In the genomic region with DNA sequence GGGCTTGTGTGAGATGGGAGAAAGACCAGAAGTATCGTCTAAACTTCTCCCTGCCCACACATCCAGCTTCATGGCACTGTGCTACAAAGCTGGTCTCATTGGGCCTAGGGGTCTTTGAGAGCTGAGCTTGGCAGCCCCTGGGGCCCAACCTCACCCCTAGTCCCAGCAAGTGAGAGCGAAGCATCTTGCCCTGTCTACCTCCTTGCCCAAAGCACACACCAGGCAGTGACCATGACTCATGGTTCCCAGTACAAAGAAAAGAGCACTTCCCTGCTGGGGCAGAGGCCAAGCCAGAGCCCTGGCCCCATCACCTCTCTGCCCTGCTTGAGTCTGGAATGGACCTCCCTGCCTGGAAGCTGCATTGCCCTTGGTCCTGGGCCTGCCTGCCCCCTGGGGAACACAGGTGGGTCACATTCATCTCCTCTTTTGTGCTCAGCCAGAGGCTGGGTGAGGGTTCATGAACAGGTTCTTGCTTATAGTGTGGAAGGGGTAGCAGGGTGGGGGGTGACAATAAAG, we compare ENCODE assay signal across 10 cellular contexts. TPM values are rescaled to one million over a fixed set of nuclear protein-coding genes. Genes with fewer than 3 reads are reported as not detected.
DNase-seq lines count a peak whose midpoint lies in the region; ATAC-seq, FAIRE-seq and TF ChIP-seq lines count a peak whose summit lies in the region.
"Had no signal": no experiment of that assay in that cellular context is flagged by ENCODE, and none has a peak within 500 bp of the region (broad histone marks: within the 10 kb centered on the region; RNA-seq: fewer than 3 reads in every experiment).

No MANE protein-coding gene starts in this region.

- no peaks in the 10 kb centered on the region for H3K9me3 Mint-ChIP-seq in mesothelial cell of epicardium

- H3K9ac ChIP-seq in IMR-90 (ENCODE audit: low read depth, low read length) (no peak overlapping the region), GM12878 (ENCODE audit: control insufficient read depth, insufficient read depth, low read length) (no peak overlapping the region; the same call in 1 of the 2 replicates)

- H4K91ac ChIP-seq in IMR-90 (ENCODE audit: insufficient read depth, low read depth, low read length), result peak overlapping the region; percentile 77

- H3K4me2 ChIP-seq in IMR-90 (ENCODE audit: low read depth, low read length) (0 out of 2 replicates have a peak overlapping the region, but pooled peaks have one; percentile 33), GM12878 (ENCODE audit: control insufficient read depth, insufficient read depth) (peak overlapping the region; percentile 98)

- H3K27ac ChIP-seq in IMR-90 (ENCODE audit: insufficient read depth, low read length) (no peak overlapping the region), GM12878 (ENCODE audit: control insufficient read depth, insufficient read depth) (no peak overlapping the region), brain microvascular endothelial cell (no peak overlapping the region)

- H3K36me3 Mint-ChIP-seq in mesothelial cell of epicardium, result no peaks in the 10 kb centered on the region

- peaks cover 0 to 34% of the 10 kb centered on the region in 2 experiments; a peak in 3 of 4 replicates for H3K79me1 ChIP-seq in IMR-90 (ENCODE audit: low read depth in 1 of 2, low read length in 2 of 2)

- H2AFZ ChIP-seq in IMR-90 (replicated peaks; ENCODE audit: low read length, poor library complexity) (peak overlapping the region; percentile 53), GM12878 (ENCODE audit: control insufficient read depth, low read depth, low read length) (no peak overlapping the region)

- H3K56ac ChIP-seq in IMR-90 (ENCODE audit: extremely low read depth, insufficient read depth, low read length), result no peak overlapping the region

- H2BK120ac ChIP-seq in IMR-90 (ENCODE audit: low read depth, low read length), result 0 out of 2 replicates have a peak overlapping the region, but pooled peaks have one; percentile 90

- RAD21 ChIA-PET in GM12878 (lab: Charles Lee; ENCODE audit: unreplicated experiment), result interaction anchor here (1.0 to 1.4 kb wide), 5 partner anchors 13 to 665 kb away, joined by 3 to 8 read pairs (median 4); a partner anchor contains a TSS

- H2BK20ac ChIP-seq in IMR-90 (ENCODE audit: low read depth, low read length), result no peak overlapping the region

- FAIRE-seq in GM12878 (lab: Jason Lieb, UNC), result no peak
- FAIRE-seq: islet of Langerhans had no signal

- no peak overlapping the region for H3K18ac ChIP-seq in IMR-90 (ENCODE audit: low read depth, low read length)

- ATAC-seq in IMR-90 (ENCODE audit: low read depth), result peak; percentile 12; the same call in 1 of the 2 replicates
- ATAC-seq in GM12878, result peak; percentile 17
- no peak for ATAC-seq in HG02678 (IDR thresholded peaks at IDR 0.05; ENCODE audit: unreplicated experiment)

- intact Hi-C loops in IMR-90 (cut with micrococcal nuclease) (no loop called here), GM12878 (cut with micrococcal nuclease; ENCODE audit: unreplicated experiment) (no loop called here)

- no peak overlapping the region for H2BK15ac ChIP-seq in IMR-90 (ENCODE audit: low read depth, low read length)

- no TSS peak for BruUV-seq in IMR-90 (replicated peaks; lab: Mats Ljungman, UMichigan)
- no TSS peak for BruUV-seq in GM12878 (replicated peaks; lab: Mats Ljungman, UMichigan)

- SMC1A ChIA-PET in GM12878 (lab: Charles Lee; ENCODE audit: uncharacterized antibody, unreplicated experiment), result interaction anchor here (0.6 to 2.7 kb wide), 4 partner anchors 10 to 128 kb away, joined by 3 to 9 read pairs (median 4); no protein-coding TSS in a partner anchor

- WGBS in IMR-90 (ENCODE audit: extremely low coverage in 2 of 2, insufficient read length in 1 of 2), 2 experiments, result 100% methylated on average over 1 of the region's 2 CpGs; no CpG with 5 or more reads in 1 of the 2 experiments
- 92% methylated on average over 2 of the region's 2 CpGs for WGBS in GM12878 (ENCODE audit: insufficient coverage, insufficient replicate concordance, low lambda C conversion rate, missing lambda C conversion rate)

- H4K8ac ChIP-seq in IMR-90 (ENCODE audit: low read depth in 2 of 2, low read length in 2 of 2), result peak overlapping the region; percentile 93 to 94

- H3K4me3 Mint-ChIP-seq in mesothelial cell of epicardium, result peak overlapping the region; percentile 85

- TF ChIP-seq POLR2A in IMR-90 (IDR thresholded peaks at IDR 0.05; ENCODE audit: low read depth, low read length) (no peak), GM12878 (IDR thresholded peaks at IDR 0.05; ENCODE audit: low read depth, low read length) (no peak)

- H3K4me3 ChIP-seq in IMR-90 (ENCODE audit: insufficient read depth, low read depth, low read length) (no peak overlapping the region), GM12878 (no peak overlapping the region), brain microvascular endothelial cell (ENCODE audit: low read depth, low read length) (no peak overlapping the region)

- H2BK5ac ChIP-seq in IMR-90 (ENCODE audit: low read depth, low read length, poor library complexity, severe bottlenecking), result no peak overlapping the region

- H3K79me2 ChIP-seq in GM12878 (ENCODE audit: control insufficient read depth, insufficient read depth, low read length), result no peaks in the 10 kb centered on the region

- peaks cover 27% of the 10 kb centered on the region for H3K4me1 ChIP-seq in IMR-90 (ENCODE audit: control insufficient read depth, insufficient read depth, low read length)
- H3K4me1 ChIP-seq in GM12878 (ENCODE audit: control insufficient read depth, insufficient read depth, low read length), result peaks cover 13% of the 10 kb centered on the region

- POLR2A ChIA-PET in IMR-90 (lab: Charles Lee; ENCODE audit: unreplicated experiment), result no interaction called here
- POLR2A ChIA-PET in GM12878 (lab: Charles Lee), result interaction anchor here (0.8 to 3.1 kb wide), 5 partner anchors 12 to 127 kb away, joined by 3 to 15 read pairs (median 3); no protein-coding TSS in a partner anchor
- POLR2A ChIA-PET in HEK293T (lab: Yijun Ruan, JAX), result interaction anchor here (1.0 to 2.5 kb wide), 4 partner anchors 11 to 76 kb away, joined by 3 to 10 read pairs (median 5); a partner anchor contains a TSS

- peak overlapping the region; percentile 72 for H3K4ac ChIP-seq in IMR-90 (ENCODE audit: low read depth, low read length)

- peak overlapping the region; percentile 93 for H2AK5ac ChIP-seq in IMR-90 (ENCODE audit: low read depth, low read length)

- DNase-seq in AG08396 (ENCODE audit: low spot score), result peak; percentile 68
- no peak for DNase-seq in IMR-90
- no peak for DNase-seq in GM12878 (ENCODE audit: low read depth, low spot score)
- DNase-seq in mesothelial cell of epicardium (ENCODE audit: low spot score in 2 of 2, unreplicated experiment in 2 of 2), result no peak
- no peak for DNase-seq in HEK293T (ENCODE audit: extremely low spot score)
- no peak for DNase-seq in COR-L47 (lab: John Stamatoyannopoulos, UW)
- DNase-seq in brain microvascular endothelial cell, result no peak
- DNase-seq: SHP77 treated with DMSO at 0.1 percent for 48 hours had no signal

- H3K4me1 Mint-ChIP-seq in mesothelial cell of epicardium, result peaks cover 72% of the 10 kb centered on the region

- peak overlapping the region; percentile 87; the same call in 1 of the 2 replicates for H3K23ac ChIP-seq in IMR-90 (ENCODE audit: low read depth, low read length)

- CTCF ChIA-PET in IMR-90 (lab: Yijun Ruan, JAX), result interaction anchor here (1.2 kb wide), 1 partner anchor 16 kb away, joined by 3 read pairs; no protein-coding TSS in a partner anchor
- CTCF ChIA-PET in GM12878 (lab: Yijun Ruan, JAX), result interaction anchor here (0.9 to 3.1 kb wide), 7 partner anchors 15 to 113 kb away, joined by 3 to 12 read pairs (median 6); no protein-coding TSS in a partner anchor
- CTCF ChIA-PET in HEK293T (lab: Yijun Ruan, JAX), result interaction anchor here (0.7 to 1.8 kb wide), 3 partner anchors 17 to 138 kb away, joined by 3 to 7 read pairs (median 4); no protein-coding TSS in a partner anchor

- TF ChIP-seq CTCF in IMR-90 (conservative IDR thresholded peaks at IDR 0.05; ENCODE audit: low read depth, low read length), result no peak
- TF ChIP-seq CTCF in GM12878 (IDR thresholded peaks at IDR 0.05 in 2 of 3, conservative IDR thresholded peaks at IDR 0.05 in 1 of 3; ENCODE audit: control insufficient read depth in 2 of 3, extremely low read depth in 1 of 3, insufficient read depth in 1 of 3, low read depth in 3 of 3, low read length in 3 of 3), result no peak
- TF ChIP-seq CTCF in mesothelial cell of epicardium (IDR thresholded peaks at IDR 0.05; ENCODE audit: unreplicated experiment), result no peak
- no peak for TF ChIP-seq CTCF in brain microvascular endothelial cell (IDR thresholded peaks at IDR 0.05; ENCODE audit: low read depth, low read length, missing control alignments)

- no peaks in the 10 kb centered on the region for H3K9me3 ChIP-seq in IMR-90 (ENCODE audit: control insufficient read depth, insufficient read depth, low read length)
- H3K9me3 ChIP-seq in GM12878 (replicated peaks; ENCODE audit: control insufficient read depth, insufficient read depth, low read length), result no peaks in the 10 kb centered on the region

- H3K27me3 Mint-ChIP-seq in mesothelial cell of epicardium (ENCODE audit: low read depth), result no peaks in the 10 kb centered on the region

- H3K9me1 ChIP-seq in IMR-90 (ENCODE audit: insufficient read depth, low read length), result peaks cover 22% of the 10 kb centered on the region

- H3K27ac Mint-ChIP-seq in mesothelial cell of epicardium, result peak overlapping the region; percentile 95

- H4K20me1 ChIP-seq in IMR-90 (ENCODE audit: insufficient read depth, low read length), result no peaks in the 10 kb centered on the region; the same call in 1 of the 2 replicates
- no peaks in the 10 kb centered on the region for H4K20me1 ChIP-seq in GM12878 (ENCODE audit: control insufficient read depth, insufficient read depth)

- in situ Hi-C loops in IMR-90 (cut with MboI; ENCODE audit: low sequenced_read_pairs), result no loop called here
- in situ Hi-C loops in GM12878 (cut with MboI), result no loop called here
- in situ Hi-C loops in brain microvascular endothelial cell (cut with HindIII; ENCODE audit: low pct_ligation_motif_present, low sequenced_read_pairs), result no loop called here

- peak overlapping the region; percentile 98 for H2AK9ac ChIP-seq in IMR-90 (replicated peaks; ENCODE audit: low read depth, low read length, poor library complexity)

- peak overlapping the region; percentile 32; the same call in 1 of the 2 replicates for H4K5ac ChIP-seq in IMR-90 (ENCODE audit: low read depth, low read length)

- TF ChIP-seq RAD21 in IMR-90 (IDR thresholded peaks at IDR 0.05; ENCODE audit: low read length) (no peak), GM12878 (IDR thresholded peaks at IDR 0.05; ENCODE audit: insufficient read depth, low read depth, low read length) (no peak)

- H3K27me3 ChIP-seq in IMR-90 (ENCODE audit: control insufficient read depth, insufficient read depth, low read length), result no peaks in the 10 kb centered on the region
- no peaks in the 10 kb centered on the region for H3K27me3 ChIP-seq in GM12878 (replicated peaks in 1 of 2; ENCODE audit: control insufficient read depth in 2 of 2, insufficient read depth in 2 of 2, low read length in 1 of 2)
- H3K27me3 ChIP-seq in brain microvascular endothelial cell (replicated peaks), result no peaks in the 10 kb centered on the region

- H3K36me3 ChIP-seq in IMR-90 (ENCODE audit: control insufficient read depth, insufficient read depth, low read length), result no peaks in the 10 kb centered on the region
- no peaks in the 10 kb centered on the region for H3K36me3 ChIP-seq in GM12878 (ENCODE audit: control insufficient read depth in 2 of 2, insufficient read depth in 2 of 2, low read length in 1 of 2)
- H3K36me3 ChIP-seq in brain microvascular endothelial cell (replicated peaks), result no peaks in the 10 kb centered on the region

- dilution Hi-C loops in IMR-90 (cut with HindIII; ENCODE audit: low sequenced_read_pairs, unreplicated experiment), result no loop called here

- no peak for TF ChIP-seq EP300 in GM12878 (IDR thresholded peaks at IDR 0.05; ENCODE audit: borderline replicate concordance in 1 of 2, control insufficient read depth in 1 of 2, low read depth in 2 of 2, low read length in 2 of 2)

- peak overlapping the region; percentile 33 for H3K14ac ChIP-seq in IMR-90 (replicated peaks; ENCODE audit: low read depth, low read length)

RNA-seq across cellular contexts. Expression of a gene that starts 1.2 kb away (rescaled TPM):
- total RNA-seq in IMR-90 (2012; rRNA removed), result 1.1 and 1.8 TPM in 2 replicates
- polyA plus RNA-seq in IMR-90 (2012; rRNA removed), result 5.9 and 7.1 TPM in 2 replicates
- polyA plus RNA-seq in IMR-90 (2012; cell fraction: cytosol; rRNA removed), result 1.9 and 9.5 TPM in 2 replicates
- 19.4 and 39.3 TPM in 2 replicates for polyA plus RNA-seq in IMR-90 (2012; cell fraction: nucleus; rRNA removed; ENCODE audit: low replicate concordance)
- total RNA-seq in GM12878 (2013; cell fraction: nucleolus; rRNA removed), result 4.4 and 6.6 TPM in 2 replicates
- total RNA-seq in GM12878 (2014; rRNA removed), result 0.76 and 1.2 TPM in 2 replicates
- total RNA-seq in GM12878 (2014; rRNA removed; fragmentation: Illumina TruSeq; extraction: Trizol), result 0.88 and 0.94 TPM in 2 replicates
- total RNA-seq in GM12878 (2021), result 3.1 and 3.4 TPM in 2 replicates
- polyA plus RNA-seq in GM12878 (2011; ENCODE audit: low read depth), result 0.83 TPM
- polyA plus RNA-seq in GM12878 (2011; rRNA removed), result 0.17 and 0.30 TPM in 2 replicates
- polyA plus RNA-seq in GM12878 (2011; cell fraction: cytosol; rRNA removed), result 0.57 and 0.84 TPM in 2 replicates
- 2.8 and 2.9 TPM in 2 replicates for polyA plus RNA-seq in GM12878 (2011; cell fraction: nucleus; rRNA removed)
- polyA plus RNA-seq in GM12878 (2012), result 2.9 and 4.1 TPM in 2 replicates
- 0.17 and 0.84 TPM in 2 replicates for polyA plus RNA-seq in GM12878 (2014; fragmentation: Illumina TruSeq; extraction: Trizol)
- under 1 TPM; 0.03 to 0.16 TPM for polyA plus RNA-seq in GM12878 (2014; fragmentation: Nextera tagmentation; extraction: Ambion mirVana)
- 2.4 and 3.0 TPM in 2 replicates for polyA plus RNA-seq in GM12878 (2014; rRNA removed)
- polyA plus RNA-seq in GM12878 (2016; fragmentation: Nextera tagmentation; extraction: Ambion mirVana), result 1 to 10 TPM in 1 of 2 experiments, under 1 TPM in 1; 0.98 to 1.0 TPM
- 0.22 and 0.41 TPM in 2 replicates for polyA minus RNA-seq in GM12878 (2011; rRNA and poly(A)+ RNA removed)
- 0.53 and 0.94 TPM in 2 replicates for polyA minus RNA-seq in GM12878 (2011; cell fraction: cytosol; rRNA and poly(A)+ RNA removed)
- 0.73 and 0.96 TPM in 2 replicates for polyA minus RNA-seq in GM12878 (2011; cell fraction: nucleus; rRNA and poly(A)+ RNA removed)
- 46.4 to 49.5 TPM (median 46.9 TPM) in 3 replicates for total RNA-seq in mesothelial cell of epicardium

RNA-seq across cellular contexts. Expression of a gene that starts 20.8 kb away (rescaled TPM):
- 1.7 and 1.8 TPM in 2 replicates for total RNA-seq in IMR-90 (2012; rRNA removed)
- polyA plus RNA-seq in IMR-90 (2012; rRNA removed), result 6.9 and 7.3 TPM in 2 replicates
- polyA plus RNA-seq in IMR-90 (2012; cell fraction: cytosol; rRNA removed), result 7.1 and 7.3 TPM in 2 replicates
- polyA plus RNA-seq in IMR-90 (2012; cell fraction: nucleus; rRNA removed; ENCODE audit: low replicate concordance), result 4.8 and 7.7 TPM in 2 replicates
- total RNA-seq in GM12878 (2013; cell fraction: nucleolus; rRNA removed), result 11.3 and 11.4 TPM in 2 replicates
- 5.6 and 6.1 TPM in 2 replicates for total RNA-seq in GM12878 (2014; rRNA removed)
- total RNA-seq in GM12878 (2014; rRNA removed; fragmentation: Illumina TruSeq; extraction: Trizol), result 4.1 and 5.6 TPM in 2 replicates
- total RNA-seq in GM12878 (2021), result 11.6 and 11.7 TPM in 2 replicates
- polyA plus RNA-seq in GM12878 (2011; ENCODE audit: low read depth), result 4.5 TPM
- 2.4 and 5.2 TPM in 2 replicates for polyA plus RNA-seq in GM12878 (2011; rRNA removed)
- 9.5 and 11.2 TPM in 2 replicates for polyA plus RNA-seq in GM12878 (2011; cell fraction: cytosol; rRNA removed)
- 8.6 and 10.6 TPM in 2 replicates for polyA plus RNA-seq in GM12878 (2011; cell fraction: nucleus; rRNA removed)
- 9.2 and 11.8 TPM in 2 replicates for polyA plus RNA-seq in GM12878 (2012)
- 2.9 and 6.5 TPM in 2 replicates for polyA plus RNA-seq in GM12878 (2014; fragmentation: Illumina TruSeq; extraction: Trizol)
- polyA plus RNA-seq in GM12878 (2014; fragmentation: Nextera tagmentation; extraction: Ambion mirVana), result 1 to 10 TPM; 1.5 to 4.3 TPM
- polyA plus RNA-seq in GM12878 (2014; rRNA removed), result 6.9 and 10.9 TPM in 2 replicates
- 10 to 100 TPM; 15.7 to 19.8 TPM for polyA plus RNA-seq in GM12878 (2016; fragmentation: Nextera tagmentation; extraction: Ambion mirVana)
- polyA minus RNA-seq in GM12878 (2011; rRNA and poly(A)+ RNA removed), result 7.3 and 10.3 TPM in 2 replicates
- polyA minus RNA-seq in GM12878 (2011; cell fraction: cytosol; rRNA and poly(A)+ RNA removed), result 3.5 and 6.9 TPM in 2 replicates
- 5.9 and 11.0 TPM in 2 replicates for polyA minus RNA-seq in GM12878 (2011; cell fraction: nucleus; rRNA and poly(A)+ RNA removed)
- total RNA-seq in mesothelial cell of epicardium, result 11.3 to 12.0 TPM (median 11.4 TPM) in 3 replicates

RNA-seq across cellular contexts. Expression of a gene that starts 41.9 kb away (rescaled TPM):
- total RNA-seq in IMR-90 (2012; rRNA removed) (9.1 and 9.4 TPM in 2 replicates), GM12878 (2014; rRNA removed) (13.6 and 14.2 TPM in 2 replicates), GM12878 (2014; rRNA removed; fragmentation: Illumina TruSeq; extraction: Trizol) (11.9 and 13.3 TPM in 2 replicates), GM12878 (2021) (16.7 and 16.8 TPM in 2 replicates), mesothelial cell of epicardium (24.1 to 26.4 TPM (median 26.1 TPM) in 3 replicates)
- polyA plus RNA-seq in IMR-90 (2012; rRNA removed) (18.3 and 18.4 TPM in 2 replicates), GM12878 (2011; rRNA removed) (27.5 and 32.3 TPM in 2 replicates), GM12878 (2014; fragmentation: Illumina TruSeq; extraction: Trizol) (17.3 and 20.0 TPM in 2 replicates), GM12878 (2014; fragmentation: Nextera tagmentation; extraction: Ambion mirVana) (1 to 10 TPM; 1.5 to 2.2 TPM), GM12878 (2014; rRNA removed) (15.6 and 16.1 TPM in 2 replicates), GM12878 (2016; fragmentation: Nextera tagmentation; extraction: Ambion mirVana) (1 to 10 TPM; 1.5 to 4.5 TPM)
- 10.8 and 16.4 TPM in 2 replicates for polyA plus RNA-seq in IMR-90 (2012; cell fraction: cytosol; rRNA removed)
- 9.9 and 12.6 TPM in 2 replicates for polyA plus RNA-seq in IMR-90 (2012; cell fraction: nucleus; rRNA removed; ENCODE audit: low replicate concordance)
- total RNA-seq in GM12878 (2013; cell fraction: nucleolus; rRNA removed), result 9.1 and 11.1 TPM in 2 replicates
- 9.5 TPM for polyA plus RNA-seq in GM12878 (2011; ENCODE audit: low read depth)
- 27.2 and 28.9 TPM in 2 replicates for polyA plus RNA-seq in GM12878 (2011; cell fraction: cytosol; rRNA removed)
- 17.1 and 18.6 TPM in 2 replicates for polyA plus RNA-seq in GM12878 (2011; cell fraction: nucleus; rRNA removed)
- polyA plus RNA-seq in GM12878 (2012), result 11.4 and 12.4 TPM in 2 replicates
- 15.0 and 21.0 TPM in 2 replicates for polyA minus RNA-seq in GM12878 (2011; rRNA and poly(A)+ RNA removed)
- polyA minus RNA-seq in GM12878 (2011; cell fraction: cytosol; rRNA and poly(A)+ RNA removed), result 4.9 and 7.3 TPM in 2 replicates
- polyA minus RNA-seq in GM12878 (2011; cell fraction: nucleus; rRNA and poly(A)+ RNA removed), result 2.8 and 4.6 TPM in 2 replicates

RNA-seq across cellular contexts. Expression of a gene that starts 42.2 kb away (rescaled TPM):
- total RNA-seq in IMR-90 (2012; rRNA removed) (365 and 373 TPM in 2 replicates), GM12878 (2014; rRNA removed) (201 and 218 TPM in 2 replicates), GM12878 (2014; rRNA removed; fragmentation: Illumina TruSeq; extraction: Trizol) (303 and 307 TPM in 2 replicates), GM12878 (2021) (209 and 218 TPM in 2 replicates), mesothelial cell of epicardium (153 to 161 TPM (median 153 TPM) in 3 replicates)
- polyA plus RNA-seq in IMR-90 (2012; rRNA removed) (331 and 425 TPM in 2 replicates), GM12878 (2011; rRNA removed) (172 and 241 TPM in 2 replicates), GM12878 (2014; fragmentation: Illumina TruSeq; extraction: Trizol) (338 and 519 TPM in 2 replicates), GM12878 (2014; fragmentation: Nextera tagmentation; extraction: Ambion mirVana) (100 to 1,000 TPM; 710 to 772 TPM), GM12878 (2014; rRNA removed) (186 and 195 TPM in 2 replicates), GM12878 (2016; fragmentation: Nextera tagmentation; extraction: Ambion mirVana) (100 to 1,000 TPM; 436 to 445 TPM)
- 109 and 263 TPM in 2 replicates for polyA plus RNA-seq in IMR-90 (2012; cell fraction: cytosol; rRNA removed)
- 38.0 and 159 TPM in 2 replicates for polyA plus RNA-seq in IMR-90 (2012; cell fraction: nucleus; rRNA removed; ENCODE audit: low replicate concordance)
- total RNA-seq in GM12878 (2013; cell fraction: nucleolus; rRNA removed), result 36.7 and 39.6 TPM in 2 replicates
- 502 TPM for polyA plus RNA-seq in GM12878 (2011; ENCODE audit: low read depth)
- 200 and 326 TPM in 2 replicates for polyA plus RNA-seq in GM12878 (2011; cell fraction: cytosol; rRNA removed)
- polyA plus RNA-seq in GM12878 (2011; cell fraction: nucleus; rRNA removed), result 83.7 and 91.7 TPM in 2 replicates
- 300 and 334 TPM in 2 replicates for polyA plus RNA-seq in GM12878 (2012)
- 126 and 155 TPM in 2 replicates for polyA minus RNA-seq in GM12878 (2011; rRNA and poly(A)+ RNA removed)
- polyA minus RNA-seq in GM12878 (2011; cell fraction: cytosol; rRNA and poly(A)+ RNA removed), result 46.9 and 49.8 TPM in 2 replicates
- 23.5 and 27.0 TPM in 2 replicates for polyA minus RNA-seq in GM12878 (2011; cell fraction: nucleus; rRNA and poly(A)+ RNA removed)

RNA-seq across cellular contexts. Expression of a gene that starts 42.6 kb away (rescaled TPM):
- total RNA-seq in IMR-90 (2012; rRNA removed) (23.1 and 24.0 TPM in 2 replicates), GM12878 (2014; rRNA removed) (115 and 144 TPM in 2 replicates), GM12878 (2014; rRNA removed; fragmentation: Illumina TruSeq; extraction: Trizol) (41.6 and 43.7 TPM in 2 replicates), GM12878 (2021) (86.3 and 88.5 TPM in 2 replicates), mesothelial cell of epicardium (44.3 to 51.0 TPM (median 46.8 TPM) in 3 replicates)
- polyA plus RNA-seq in IMR-90 (2012; rRNA removed) (44.6 and 62.1 TPM in 2 replicates), GM12878 (2011; rRNA removed) (17.4 and 40.2 TPM in 2 replicates), GM12878 (2014; fragmentation: Illumina TruSeq; extraction: Trizol) (10.4 and 24.2 TPM in 2 replicates), GM12878 (2014; fragmentation: Nextera tagmentation; extraction: Ambion mirVana) (1 to 10 TPM; 3.7 to 9.8 TPM), GM12878 (2014; rRNA removed) (158 and 188 TPM in 2 replicates), GM12878 (2016; fragmentation: Nextera tagmentation; extraction: Ambion mirVana) (100 to 1,000 TPM; 116 to 129 TPM)
- 36.7 and 49.9 TPM in 2 replicates for polyA plus RNA-seq in IMR-90 (2012; cell fraction: cytosol; rRNA removed)
- polyA plus RNA-seq in IMR-90 (2012; cell fraction: nucleus; rRNA removed; ENCODE audit: low replicate concordance), result 78.2 and 163 TPM in 2 replicates
- total RNA-seq in GM12878 (2013; cell fraction: nucleolus; rRNA removed), result 22.0 and 36.6 TPM in 2 replicates
- polyA plus RNA-seq in GM12878 (2011; ENCODE audit: low read depth), result 15.1 TPM
- polyA plus RNA-seq in GM12878 (2011; cell fraction: cytosol; rRNA removed), result 45.1 and 76.6 TPM in 2 replicates
- polyA plus RNA-seq in GM12878 (2011; cell fraction: nucleus; rRNA removed), result 82.6 and 87.6 TPM in 2 replicates
- polyA plus RNA-seq in GM12878 (2012), result 49.7 and 55.2 TPM in 2 replicates
- 10.6 and 15.4 TPM in 2 replicates for polyA minus RNA-seq in GM12878 (2011; rRNA and poly(A)+ RNA removed)
- 7.4 and 11.4 TPM in 2 replicates for polyA minus RNA-seq in GM12878 (2011; cell fraction: cytosol; rRNA and poly(A)+ RNA removed)
- polyA minus RNA-seq in GM12878 (2011; cell fraction: nucleus; rRNA and poly(A)+ RNA removed), result 20.4 and 32.2 TPM in 2 replicates
